ENCODE assay signal across 9 cellular contexts in the genomic region with DNA sequence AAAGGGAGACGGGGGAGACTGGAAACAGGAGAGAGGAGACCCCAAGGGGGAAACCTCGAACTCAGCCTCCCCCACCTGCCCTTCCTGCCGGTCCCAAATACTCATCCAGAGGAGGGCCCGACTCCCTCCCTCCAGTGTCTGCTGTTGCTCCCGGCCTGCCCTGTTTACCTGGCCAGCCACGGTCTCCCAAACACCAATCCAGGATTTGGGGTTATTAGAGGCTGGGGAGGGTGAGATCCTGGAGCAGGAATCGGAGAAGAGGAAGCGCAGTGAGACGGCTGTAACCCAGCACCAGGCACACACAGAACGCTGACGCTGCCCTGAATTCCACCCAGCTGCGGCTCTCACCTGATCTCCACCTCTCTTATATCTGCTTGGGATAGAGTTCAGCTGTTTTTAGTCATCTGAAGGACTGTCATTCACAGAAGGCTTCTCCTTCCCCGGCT.
DNase-seq lines count a peak whose midpoint lies in the region; ATAC-seq lines count a peak whose summit lies in the region.
"Had no signal": no experiment of that assay in that cellular context is flagged by ENCODE, and none has a peak within 500 bp of the region (broad histone marks: within the 10 kb centered on the region; RNA-seq: fewer than 3 reads in every experiment).

No MANE protein-coding gene starts in this region.

- no peak for DNase-seq in activated CD4-positive, alpha-beta T cell treated with anti-CD3 and anti-CD28 coated beads, Interleukin-2, amount 10 ng/mL, durations not matched to agents 24 days and 14 days
- no peak for DNase-seq in activated CD4-positive, alpha-beta T cell treated with anti-CD3 and anti-CD28 coated beads for 48 hours
- DNase-seq in activated CD4-positive, alpha-beta memory T cell treated with anti-CD3 and anti-CD28 coated beads, Interleukin-2, amount 10 ng/mL, durations not matched to agents 7 days and 5 days, result no peak
- DNase-seq in iPS-NIHi7 (ENCODE audit: extremely low spot score) (peak; percentile 7), superior temporal gyrus (ENCODE audit: extremely low spot score) (peak; percentile 12), NCI-H69 (lab: John Stamatoyannopoulos, UW) (no peak), left colon (no peak), aorta (no peak)
- DNase-seq: T1000 had no signal

- intact Hi-C loops in activated CD4-positive, alpha-beta T cell treated with anti-CD3 and anti-CD28 coated beads, Interleukin-2, amount 10 ng/mL, durations not matched to agents 24 days and 14 days (cut with micrococcal nuclease), result loop anchor here (1.0 to 2.0 kb wide), 4 partner anchors 97 to 279 kb away; partner anchors contain the start of gene RUFY4
- intact Hi-C loops in left colon (cut with DNase I, micrococcal nuclease), result loop anchor here (2.0 to 10.0 kb wide), 5 partner anchors 93 to 243 kb away; no protein-coding TSS in a partner anchor
- intact Hi-C loops in aorta (cut with DNase I), result loop anchor here (2.0 to 10.0 kb wide), 5 partner anchors 98 to 275 kb away; partner anchors contain the start of gene RUFY4 (in 1 of the 2)

- H3K4me3 Mint-ChIP-seq in activated CD4-positive, alpha-beta T cell treated with anti-CD3 and anti-CD28 coated beads, Interleukin-2, amount 10 ng/mL, durations not matched to agents 24 days and 14 days, result peak overlapping the region; percentile 43
- peak overlapping the region; percentile 70 for H3K4me3 Mint-ChIP-seq in activated CD4-positive, alpha-beta memory T cell treated with anti-CD3 and anti-CD28 coated beads, Interleukin-2, amount 10 ng/mL, durations not matched to agents 7 days and 5 days

- ATAC-seq in left colon (no peak), aorta (ENCODE audit: low FRiP score) (no peak)

- H3K9me3 ChIP-seq in aorta (ENCODE audit: control insufficient read depth, low read length), result no peaks in the 10 kb centered on the region

- no peaks in the 10 kb centered on the region for H3K4me1 ChIP-seq in aorta (ENCODE audit: control insufficient read depth in 1 of 2, insufficient read depth in 2 of 2, low read length in 2 of 2)

- 79 to 81% methylated on average over 12 to 13 of the region's 13 CpGs for WGBS in aorta, 2 donors

- H3K27me3 ChIP-seq in aorta (ENCODE audit: control insufficient read depth in 1 of 2, insufficient read depth in 2 of 2, low read length in 1 of 2), result no peaks in the 10 kb centered on the region

- no peaks in the 10 kb centered on the region for H3K27me3 Mint-ChIP-seq in activated CD4-positive, alpha-beta T cell treated with anti-CD3 and anti-CD28 coated beads, Interleukin-2, amount 10 ng/mL, durations not matched to agents 24 days and 14 days
- no peaks in the 10 kb centered on the region for H3K27me3 Mint-ChIP-seq in activated CD4-positive, alpha-beta memory T cell treated with anti-CD3 and anti-CD28 coated beads, Interleukin-2, amount 10 ng/mL, durations not matched to agents 7 days and 5 days

- no peak overlapping the region for H3K4me3 ChIP-seq in aorta (ENCODE audit: low read length in 2 of 2)

- no peaks in the 10 kb centered on the region for H3K9me3 Mint-ChIP-seq in activated CD4-positive, alpha-beta T cell treated with anti-CD3 and anti-CD28 coated beads, Interleukin-2, amount 10 ng/mL, durations not matched to agents 24 days and 14 days
- no peaks in the 10 kb centered on the region for H3K9me3 Mint-ChIP-seq in activated CD4-positive, alpha-beta memory T cell treated with anti-CD3 and anti-CD28 coated beads, Interleukin-2, amount 10 ng/mL, durations not matched to agents 7 days and 5 days

- POLR2A ChIA-PET in activated CD4-positive, alpha-beta memory T cell treated with anti-CD3 and anti-CD28 coated beads, Interleukin-2, amount 10 ng/mL, durations not matched to agents 7 days and 5 days (lab: Charles Lee), result interaction anchor here (1.8 kb wide), 1 partner anchor 97 kb away, joined by 6 read pairs; no protein-coding TSS in a partner anchor

- peak overlapping the region; percentile 64 for H3K27ac Mint-ChIP-seq in activated CD4-positive, alpha-beta T cell treated with anti-CD3 and anti-CD28 coated beads, Interleukin-2, amount 10 ng/mL, durations not matched to agents 24 days and 14 days
- H3K27ac Mint-ChIP-seq in activated CD4-positive, alpha-beta memory T cell treated with anti-CD3 and anti-CD28 coated beads, Interleukin-2, amount 10 ng/mL, durations not matched to agents 7 days and 5 days, result peak overlapping the region; percentile 5

- H3K36me3 ChIP-seq in aorta (ENCODE audit: control insufficient read depth in 1 of 2, insufficient read depth in 2 of 2, low read length in 1 of 2), result no peaks in the 10 kb centered on the region

- CTCF ChIA-PET in activated CD4-positive, alpha-beta memory T cell treated with anti-CD3 and anti-CD28 coated beads, Interleukin-2, amount 10 ng/mL, durations not matched to agents 7 days and 5 days (lab: Charles Lee), result interaction anchor here (1.0 to 6.6 kb wide), 20 partner anchors 8 to 279 kb away, joined by 3 to 59 read pairs (median 6); partner anchors contain the start of gene RUFY4

- H3K4me1 Mint-ChIP-seq in activated CD4-positive, alpha-beta T cell treated with anti-CD3 and anti-CD28 coated beads, Interleukin-2, amount 10 ng/mL, durations not matched to agents 24 days and 14 days, result peaks cover 33% of the 10 kb centered on the region
- H3K4me1 Mint-ChIP-seq in activated CD4-positive, alpha-beta memory T cell treated with anti-CD3 and anti-CD28 coated beads, Interleukin-2, amount 10 ng/mL, durations not matched to agents 7 days and 5 days, result peaks cover 21% of the 10 kb centered on the region

- H3K27ac ChIP-seq in aorta (ENCODE audit: low read depth in 1 of 2, low read length in 2 of 2), result peak overlapping the region in 1 of 2 donors; percentile 16

- H3K36me3 Mint-ChIP-seq in activated CD4-positive, alpha-beta T cell treated with anti-CD3 and anti-CD28 coated beads, Interleukin-2, amount 10 ng/mL, durations not matched to agents 24 days and 14 days (ENCODE audit: low read depth), result no peaks in the 10 kb centered on the region
- no peaks in the 10 kb centered on the region for H3K36me3 Mint-ChIP-seq in activated CD4-positive, alpha-beta memory T cell treated with anti-CD3 and anti-CD28 coated beads, Interleukin-2, amount 10 ng/mL, durations not matched to agents 7 days and 5 days (ENCODE audit: low read depth)

Comparison
In these comparisons a context has a peak if more than half of its experiments do, and no peak if none do; other contexts are left out.
1. DNase-seq: peak in iPS-NIHi7 (single experiment) and superior temporal gyrus (single experiment); none in activated CD4-positive, alpha-beta T cell treated with anti-CD3 and anti-CD28 coated beads, Interleukin-2, amount 10 ng/mL, durations not matched to agents 24 days and 14 days (single experiment), activated CD4-positive, alpha-beta T cell treated with anti-CD3 and anti-CD28 coated beads for 48 hours (single experiment), activated CD4-positive, alpha-beta memory T cell treated with anti-CD3 and anti-CD28 coated beads, Interleukin-2, amount 10 ng/mL, durations not matched to agents 7 days and 5 days (single experiment), NCI-H69 (single experiment), left colon (0 of 2) and aorta (0 of 2).